8 cellular contexts compared by ENCODE assay signal in genomic region chr1:205658943-205659581, GRCh38. TPM values are rescaled to one million over a fixed set of nuclear protein-coding genes. Genes with fewer than 3 reads are reported as not detected.
DNase-seq lines count a peak whose midpoint lies in the region; ATAC-seq, FAIRE-seq and TF ChIP-seq lines count a peak whose summit lies in the region.

No MANE protein-coding gene starts in this region.

- DNase-seq in GDM1 (lab: John Stamatoyannopoulos, UW) (peak; percentile 55), NCI-H1694 (lab: John Stamatoyannopoulos, UW) (peak; percentile 82), WERI-Rb-1 (peak; percentile 96), breast epithelium (ENCODE audit: low spot score in 2 of 2) (peak; percentile 74 to 80), kidney (peak; percentile 90)
- peak; percentile 66 to 71 for DNase-seq in stimulated activated CD4-positive, alpha-beta T cell treated with anti-CD3 and anti-CD28 coated beads, Interleukin-1b, Interleukin-23, amount 100 ng/mL, for 4 hours (ENCODE audit: low read depth in 2 of 2)

- H3K27ac ChIP-seq in WERI-Rb-1: peak overlapping the region; percentile 17
- H3K27ac ChIP-seq in breast epithelium: no peak overlapping the region
- H3K27ac ChIP-seq in kidney (ENCODE audit: low read depth in 2 of 2, low read length in 2 of 2): no peak overlapping the region

- H3K36me3 ChIP-seq in WERI-Rb-1: peaks cover 73% of the 10 kb centered on the region
- H3K36me3 ChIP-seq in breast epithelium: no peaks in the 10 kb centered on the region
- H3K36me3 ChIP-seq in kidney (ENCODE audit: control insufficient read depth in 1 of 2, insufficient read depth in 2 of 2, low read length in 2 of 2): no peaks in the 10 kb centered on the region

- H3K9ac ChIP-seq in kidney (ENCODE audit: low read length in 2 of 2): no peak overlapping the region

- TF ChIP-seq CTCF in WERI-Rb-1 (IDR thresholded peaks at IDR 0.05; ENCODE audit: low read depth, low read length) (peak; percentile 99), breast epithelium (IDR thresholded peaks at IDR 0.05) (peak; percentile 63 to 96 (median 92)), kidney (IDR thresholded peaks at IDR 0.05; ENCODE audit: borderline replicate concordance, extremely low read depth, insufficient read depth) (peak; percentile 93)

- H3K4me1 ChIP-seq in breast epithelium (no peaks in the 10 kb centered on the region), kidney (ENCODE audit: control insufficient read depth in 1 of 2, insufficient read depth in 1 of 2, low read depth in 1 of 2, low read length in 2 of 2) (no peaks in the 10 kb centered on the region)

- FAIRE-seq in kidney (lab: Jason Lieb, UNC): no peak

- H3K27me3 ChIP-seq in WERI-Rb-1 (ENCODE audit: insufficient read depth, low read depth, severe bottlenecking) (no peaks in the 10 kb centered on the region), breast epithelium (no peaks in the 10 kb centered on the region)

- H3K4me3 ChIP-seq in WERI-Rb-1 (ENCODE audit: low read depth, low read length) (no peak overlapping the region), breast epithelium (no peak overlapping the region), kidney (ENCODE audit: low read length in 2 of 2) (no peak overlapping the region)

- no peak for TF ChIP-seq POLR2A in breast epithelium (IDR thresholded peaks at IDR 0.05)

- H3K9me3 ChIP-seq in WERI-Rb-1 (ENCODE audit: severe bottlenecking) (no peaks in the 10 kb centered on the region), breast epithelium (no peaks in the 10 kb centered on the region), kidney (ENCODE audit: control insufficient read depth in 1 of 2, low read length in 2 of 2) (no peaks in the 10 kb centered on the region)

- peak; percentile 49 for ATAC-seq in HG02571 (IDR thresholded peaks at IDR 0.05; ENCODE audit: unreplicated experiment)
- ATAC-seq in GM18511 (IDR thresholded peaks at IDR 0.05; ENCODE audit: unreplicated experiment): no peak

- intact Hi-C loops in breast epithelium (cut with DNase I; ENCODE audit: low total_unique reads): no loop called here
- intact Hi-C loops in kidney (cut with DNase I): loop anchor here (5.0 kb wide), 1 partner anchor 132 kb away; no protein-coding TSS in a partner anchor

RNA-seq across cellular contexts. Expression of gene SLC45A3, which starts 21.2 kb away (rescaled TPM):
- total RNA-seq in breast epithelium (1 to 10 TPM; 1.3 to 2.9 (median 1.6) TPM), kidney (7.2 TPM)
- 6.8 TPM for polyA plus RNA-seq in kidney (ENCODE audit: insufficient read depth, low read depth, low replicate concordance)

RNA-seq across cellular contexts. Expression of gene ELK4, which starts 27.3 kb away (rescaled TPM):
- total RNA-seq in breast epithelium: 10 to 100 TPM; 22.6 to 32.5 (median 26.5) TPM
- 87.3 TPM for total RNA-seq in kidney
- 4.2 TPM for polyA plus RNA-seq in kidney (ENCODE audit: insufficient read depth, low read depth, low replicate concordance)
